9 cellular contexts compared by ENCODE assay signal in the genomic region with DNA sequence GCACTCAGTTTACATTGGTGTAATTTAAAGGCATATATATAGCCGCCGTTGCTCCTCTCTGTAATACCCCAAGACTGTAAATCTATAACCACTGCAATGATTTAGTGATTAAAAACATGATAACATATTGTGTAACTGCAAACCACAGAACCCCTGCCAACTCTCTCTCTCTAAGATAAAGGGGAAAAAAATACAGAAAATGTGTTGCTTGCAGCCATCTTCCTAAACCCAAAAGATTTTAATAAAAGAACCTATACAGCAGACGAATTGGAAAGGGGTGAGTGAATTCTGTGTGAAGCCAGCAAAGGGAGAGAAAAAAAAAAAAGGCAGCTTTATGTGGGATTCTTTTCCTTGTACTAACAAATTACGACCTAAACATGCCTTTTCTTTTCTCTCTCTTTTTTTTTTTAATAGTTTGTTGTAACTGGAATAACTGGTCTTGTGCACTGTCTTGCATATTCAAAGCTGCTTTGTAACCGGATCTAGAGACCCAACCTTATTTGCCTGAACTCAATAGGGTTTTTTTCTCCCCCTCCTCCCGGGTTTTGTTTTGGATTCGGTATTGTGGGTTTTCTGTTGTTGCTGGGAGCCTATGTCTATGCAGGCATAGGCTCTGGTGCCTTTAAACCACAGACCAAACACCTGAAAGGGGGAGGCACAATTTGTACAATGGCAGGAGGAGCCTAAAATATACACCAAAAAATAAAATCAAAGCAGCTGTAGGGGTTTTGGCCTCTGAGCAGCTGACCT. TPM values are rescaled to one million over a fixed set of nuclear protein-coding genes. Genes with fewer than 3 reads are reported as not detected.
DNase-seq lines count a peak whose midpoint lies in the region; ATAC-seq and TF ChIP-seq lines count a peak whose summit lies in the region.
"Had no signal": no experiment of that assay in that cellular context is flagged by ENCODE, and none has a peak within 500 bp of the region (broad histone marks: within the 10 kb centered on the region; RNA-seq: fewer than 3 reads in every experiment).

No MANE protein-coding gene starts in this region.

- intact Hi-C loops in HCT116 (cut with micrococcal nuclease): loop anchor here (10.0 kb wide), 1 partner anchor 220 kb away; no protein-coding TSS in a partner anchor

- peaks cover 47% of the 10 kb centered on the region for H3K27me3 Mint-ChIP-seq in activated CD4-positive, alpha-beta T cell treated with anti-CD3 and anti-CD28 coated beads, Interleukin-2, amount 10 ng/mL, durations not matched to agents 7 days and 5 days

- H3K27ac ChIP-seq in HCT116 (ENCODE audit: low read depth, low read length) (peak overlapping the region; percentile 60; the same call in 1 of the 2 replicates), Peyer's patch (peak overlapping the region; percentile 21 to 94 (median 77)), fibroblast of lung (ENCODE audit: insufficient read depth, low read length) (peak overlapping the region; percentile 95)

- H3K9ac ChIP-seq in HCT116 (ENCODE audit: low read length) (no peak overlapping the region), fibroblast of lung (ENCODE audit: insufficient read depth, low read length) (peak overlapping the region; percentile 25)

- peak overlapping the region; percentile 95 for H3K4me2 ChIP-seq in HCT116 (ENCODE audit: low read length)
- peak overlapping the region; percentile 90 for H3K4me2 ChIP-seq in fibroblast of lung (ENCODE audit: extremely low read depth, insufficient read depth, low read length)

- H3K9me3 ChIP-seq in HCT116 (ENCODE audit: control insufficient read depth in 1 of 2, insufficient read depth in 1 of 2, low read depth in 1 of 2, low read length in 2 of 2) (no peaks in the 10 kb centered on the region), Peyer's patch (no peaks in the 10 kb centered on the region), fibroblast of lung (ENCODE audit: control insufficient read depth, insufficient read depth, low read depth, low read length) (no peaks in the 10 kb centered on the region)

- TF ChIP-seq RAD21 in HCT116 (IDR thresholded peaks at IDR 0.05; ENCODE audit: low read depth): no peak

- H3K4me3 Mint-ChIP-seq in activated CD4-positive, alpha-beta T cell treated with anti-CD3 and anti-CD28 coated beads, Interleukin-2, amount 10 ng/mL, durations not matched to agents 7 days and 5 days: no peak overlapping the region

- no peak for ATAC-seq in HCT116
- ATAC-seq in GM19035 (IDR thresholded peaks at IDR 0.05; ENCODE audit: unreplicated experiment): no peak

- H3K4me1 ChIP-seq in HCT116 (ENCODE audit: control insufficient read depth in 1 of 2, insufficient read depth in 2 of 2, low read length in 2 of 2) (peaks cover 44 to 60% of the 10 kb centered on the region in 2 experiments), Peyer's patch (peaks cover 0 to 60% (median 1%) of the 10 kb centered on the region in 4 donors), fibroblast of lung (ENCODE audit: control insufficient read depth, extremely low read depth, insufficient read depth, low read length) (peaks cover 33% of the 10 kb centered on the region)

- H3K79me2 ChIP-seq in HCT116 (ENCODE audit: insufficient read depth, low read length) (peaks cover 72% of the 10 kb centered on the region), fibroblast of lung (ENCODE audit: control insufficient read depth, insufficient read depth, low read length) (peaks cover 85% of the 10 kb centered on the region)

- BruUV-seq in HCT116 (replicated peaks; lab: Mats Ljungman, UMichigan): no TSS peak

- H2AFZ ChIP-seq in HCT116 (ENCODE audit: low read depth, low read length, poor library complexity, severe bottlenecking) (no peak overlapping the region), fibroblast of lung (ENCODE audit: low read length) (no peak overlapping the region)

- no peaks in the 10 kb centered on the region for H3K9me3 Mint-ChIP-seq in activated CD4-positive, alpha-beta T cell treated with anti-CD3 and anti-CD28 coated beads, Interleukin-2, amount 10 ng/mL, durations not matched to agents 7 days and 5 days
- H3K9me3 Mint-ChIP-seq: nephron had no signal

- POLR2A ChIA-PET in HCT116 (lab: Charles Lee): interaction anchor here (0.6 to 1.3 kb wide), 3 partner anchors 15 to 102 kb away, joined by 3 to 4 read pairs (median 3); no protein-coding TSS in a partner anchor
- POLR2A ChIA-PET in activated CD4-positive, alpha-beta T cell treated with anti-CD3 and anti-CD28 coated beads, Interleukin-2, amount 10 ng/mL, durations not matched to agents 7 days and 5 days (lab: Charles Lee): no interaction called here

- no peaks in the 10 kb centered on the region for H4K20me1 ChIP-seq in HCT116 (ENCODE audit: insufficient read depth)
- no peaks in the 10 kb centered on the region for H4K20me1 ChIP-seq in fibroblast of lung (ENCODE audit: control insufficient read depth, extremely low read depth, insufficient read depth, low read length)

- TF ChIP-seq POLR2A in HCT116 (IDR thresholded peaks at IDR 0.05; ENCODE audit: borderline replicate concordance, extremely low read depth, insufficient read depth, insufficient read length): no peak
- no peak for TF ChIP-seq POLR2A in Peyer's patch (IDR thresholded peaks at IDR 0.05)

- CTCF ChIA-PET in HCT116 (lab: Charles Lee): interaction anchor here (0.5 kb wide), 1 partner anchor 815 kb away, joined by 3 read pairs; no protein-coding TSS in a partner anchor
- CTCF ChIA-PET in activated CD4-positive, alpha-beta T cell treated with anti-CD3 and anti-CD28 coated beads, Interleukin-2, amount 10 ng/mL, durations not matched to agents 7 days and 5 days (lab: Charles Lee): interaction anchor here (0.6 kb wide), 1 partner anchor 61 kb away, joined by 5 read pairs; no protein-coding TSS in a partner anchor

- peak overlapping the region in 1 of 2 experiments; percentile 57; a peak in 1 of 4 replicates for H3K4me3 ChIP-seq in HCT116 (replicated peaks in 1 of 2; ENCODE audit: low read depth in 1 of 2, low read length in 2 of 2)
- peak overlapping the region in 2 of 4 donors; percentile 84 to 86 for H3K4me3 ChIP-seq in Peyer's patch
- peak overlapping the region; percentile 9 to 97 (median 50) for H3K4me3 ChIP-seq in fibroblast of lung (replicated peaks in 1 of 4; ENCODE audit: control extremely low read depth in 1 of 4, insufficient read depth in 1 of 4, low read depth in 3 of 4, low read length in 4 of 4)
- H3K4me3 ChIP-seq in skeletal muscle cell (ENCODE audit: low read depth, low read length): peak overlapping the region; percentile 21

- H3K27me3 ChIP-seq in HCT116 (ENCODE audit: insufficient read depth, low read length) (no peaks in the 10 kb centered on the region), Peyer's patch (no peaks in the 10 kb centered on the region), fibroblast of lung (ENCODE audit: control insufficient read depth, insufficient read depth, low read length) (no peaks in the 10 kb centered on the region)

- peaks cover 27% of the 10 kb centered on the region for H3K4me1 Mint-ChIP-seq in activated CD4-positive, alpha-beta T cell treated with anti-CD3 and anti-CD28 coated beads, Interleukin-2, amount 10 ng/mL, durations not matched to agents 7 days and 5 days

- no peak overlapping the region for H3K27ac Mint-ChIP-seq in activated CD4-positive, alpha-beta T cell treated with anti-CD3 and anti-CD28 coated beads, Interleukin-2, amount 10 ng/mL, durations not matched to agents 7 days and 5 days
- H3K27ac Mint-ChIP-seq: nephron had no signal

- H3K36me3 ChIP-seq in HCT116 (ENCODE audit: control insufficient read depth in 1 of 2, insufficient read depth in 2 of 2, low read length in 2 of 2) (no peaks in the 10 kb centered on the region), Peyer's patch (no peaks in the 10 kb centered on the region), fibroblast of lung (ENCODE audit: control insufficient read depth, insufficient read depth, low read length) (no peaks in the 10 kb centered on the region)

- TF ChIP-seq CTCF in HCT116 (IDR thresholded peaks at IDR 0.05 in 2 of 3, conservative IDR thresholded peaks at IDR 0.05 in 1 of 3; ENCODE audit: borderline replicate concordance in 1 of 3, insufficient read depth in 1 of 3, low read depth in 2 of 3, low read length in 2 of 3): no peak
- no peak for TF ChIP-seq CTCF in Peyer's patch (IDR thresholded peaks at IDR 0.05)
- no peak for TF ChIP-seq CTCF in fibroblast of lung (conservative IDR thresholded peaks at IDR 0.05 in 1 of 2, IDR thresholded peaks at IDR 0.05 in 1 of 2; ENCODE audit: low read depth in 1 of 2, low read length in 2 of 2)

- H3K9me2 ChIP-seq in HCT116 (ENCODE audit: insufficient read depth): no peaks in the 10 kb centered on the region

- DNase-seq in HCT116 (ENCODE audit: low read depth, low spot score): no peak
- DNase-seq in Peyer's patch: no peak
- peak; percentile 72 to 90 for DNase-seq in fibroblast of lung (ENCODE audit: low read depth in 2 of 2)
- peak; percentile 64 for DNase-seq in skeletal muscle cell (ENCODE audit: low read depth)
- DNase-seq in germinal center (ENCODE audit: low spot score): no peak
- DNase-seq in ecto neural progenitor cell (ENCODE audit: low spot score): no peak
- no peak for DNase-seq in activated CD4-positive, alpha-beta T cell treated with anti-CD3 and anti-CD28 coated beads, Interleukin-2, amount 10 ng/mL, durations not matched to agents 7 days and 5 days

- H3K36me3 Mint-ChIP-seq in activated CD4-positive, alpha-beta T cell treated with anti-CD3 and anti-CD28 coated beads, Interleukin-2, amount 10 ng/mL, durations not matched to agents 7 days and 5 days (ENCODE audit: low read depth): peaks cover 2% of the 10 kb centered on the region

- RAD21 ChIA-PET in HCT116 (lab: Charles Lee; ENCODE audit: low non-redundant PET in 1 of 2, low total read pairs in 2 of 2, uncharacterized antibody in 2 of 2, unreplicated experiment in 2 of 2): interaction anchor here in 1 of 2 experiments (0.7 kb wide), 1 partner anchor 110 kb away, joined by 3 read pairs; no protein-coding TSS in a partner anchor

TF ChIP-seq in HCT116, 20 proteins besides CTCF, POLR2A, EP300 and RAD21 (continues in another document):
- TF ChIP-seq EGR1 (IDR thresholded peaks at IDR 0.05; ENCODE audit: low read depth) (no peak), TCF7L2 (IDR thresholded peaks at IDR 0.05; ENCODE audit: borderline replicate concordance, extremely low read depth, insufficient read depth, insufficient read length) (no peak)

RNA-seq across cellular contexts. Expression of gene ZFHX3, which starts 7.0 kb away (rescaled TPM):
- total RNA-seq in HCT116 (2021; ENCODE audit: unreplicated experiment): 6.3 TPM
- 1.5 and 1.8 TPM in 2 replicates for polyA plus RNA-seq in HCT116 (2012)
- total RNA-seq in Peyer's patch: 10 to 100 TPM in 3 of 4 donors, 1 to 10 TPM in 1; 6.3 to 39.6 (median 14.6) TPM
- total RNA-seq in fibroblast of lung: 5.4 and 7.3 TPM in 2 replicates
- 4.4 and 4.7 TPM in 2 replicates for polyA plus RNA-seq in fibroblast of lung
- polyA plus RNA-seq in fibroblast of lung (2012): 4.3 and 8.5 TPM in 2 replicates
- polyA minus RNA-seq in fibroblast of lung (ENCODE audit: low replicate concordance): 21.6 and 25.3 TPM in 2 replicates
- total RNA-seq in activated CD4-positive, alpha-beta T cell treated with anti-CD3 and anti-CD28 coated beads, Interleukin-2, amount 10 ng/mL, durations not matched to agents 7 days and 5 days: 1 to 10 TPM; 1.5 to 1.6 TPM

Comparison
In these comparisons a context has a peak if more than half of its experiments do, and no peak if none do; other contexts are left out.
1. DNase-seq: peak in fibroblast of lung (2 of 2) and skeletal muscle cell (single experiment); none in HCT116 (single experiment), Peyer's patch (0 of 3), germinal center (single experiment), ecto neural progenitor cell (single experiment) and activated CD4-positive, alpha-beta T cell treated with anti-CD3 and anti-CD28 coated beads, Interleukin-2, amount 10 ng/mL, durations not matched to agents 7 days and 5 days (single experiment).
2. Peak in every context shown above with its lines, with median percentiles within 50 percentile points of each other: H3K27ac ChIP-seq.